Comparison of ENCODE assay signal across 10 cellular contexts in genomic region chr20:46349742-46350056, GRCh38. TPM values are rescaled to one million over a fixed set of nuclear protein-coding genes. Genes with fewer than 3 reads are reported as not detected.
DNase-seq lines count a peak whose midpoint lies in the region; ATAC-seq, FAIRE-seq and TF ChIP-seq lines count a peak whose summit lies in the region.
"Had no signal": no experiment of that assay in that cellular context is flagged by ENCODE, and none has a peak within 500 bp of the region (broad histone marks: within the 10 kb centered on the region; RNA-seq: fewer than 3 reads in every experiment).

No MANE protein-coding gene starts in this region.

- H2AFZ ChIP-seq in Loucy (ENCODE audit: low read length), result no peak overlapping the region
- H2AFZ ChIP-seq in K562 (ENCODE audit: low read depth, low read length), result no peak overlapping the region
- H2AFZ ChIP-seq in neuronal stem cell (ENCODE audit: low read length), result peak overlapping the region; percentile 69

- H3K23ac ChIP-seq in neuronal stem cell (ENCODE audit: low read depth, low read length, poor library complexity), result no peak overlapping the region

- peak; percentile 88 for DNase-seq in DMS53 treated with DMSO at 0.1 percent for 48 hours (lab: John Stamatoyannopoulos, UW; ENCODE audit: unreplicated experiment)
- no peak for DNase-seq in K562 (ENCODE audit: extremely low read depth in 1 of 4, low spot score in 3 of 4)
- no peak for DNase-seq in neuronal stem cell (ENCODE audit: low spot score)
- DNase-seq in CD1c-positive myeloid dendritic cell (ENCODE audit: extremely low spot score), result no peak
- DNase-seq in head of caudate nucleus, result no peak
- no peak for DNase-seq in spleen
- DNase-seq: gastrocnemius medialis had no signal

- no peak overlapping the region for H4K91ac ChIP-seq in neuronal stem cell (ENCODE audit: low read depth, low read length, poor library complexity)

- WGBS in K562 (ENCODE audit: insufficient coverage, low coverage, missing lambda C conversion rate), result 72% methylated on average over 4 of the region's 4 CpGs
- WGBS in neuronal stem cell (ENCODE audit: extremely low coverage in 2 of 2, insufficient read length in 2 of 2, insufficient replicate concordance in 1 of 2), 2 donors, result no CpG with 5 or more reads among the region's 4 CpGs
- WGBS in spleen, 5 donors, result 72 to 82% (median 79%) methylated on average over 4 of the region's 4 CpGs

- H3F3A ChIP-seq in Loucy (ENCODE audit: low read depth), result no peaks in the 10 kb centered on the region

- H2BK120ac ChIP-seq in neuronal stem cell (ENCODE audit: low read depth, low read length), result peak overlapping the region; percentile 68

- H3K4me1 ChIP-seq in Loucy (ENCODE audit: insufficient read depth, low read length, poor library complexity, severe bottlenecking) (peaks cover 19% of the 10 kb centered on the region), K562 (replicated peaks in 1 of 2; ENCODE audit: control insufficient read depth in 2 of 2, insufficient read depth in 2 of 2, low read length in 2 of 2) (peaks cover 24 to 35% of the 10 kb centered on the region in 2 experiments), neuronal stem cell (ENCODE audit: control insufficient read depth in 2 of 2, insufficient read depth in 1 of 2, low read depth in 1 of 2, low read length in 2 of 2) (peaks cover 33 to 41% of the 10 kb centered on the region in 2 donors), spleen (peaks cover 0 to 30% (median 16%) of the 10 kb centered on the region in 6 donors)
- H3K4me1 ChIP-seq: gastrocnemius medialis had no signal

- no peaks in the 10 kb centered on the region for H3K27me3 ChIP-seq in Loucy (ENCODE audit: insufficient read depth, low read length, poor library complexity, severe bottlenecking)
- H3K27me3 ChIP-seq in K562 (ENCODE audit: control insufficient read depth in 2 of 2, insufficient read depth in 2 of 2, low read length in 2 of 2), result no peaks in the 10 kb centered on the region
- H3K27me3 ChIP-seq in neuronal stem cell (ENCODE audit: control insufficient read depth in 3 of 3, insufficient read depth in 3 of 3, low read depth in 1 of 3, low read length in 3 of 3), result no peaks in the 10 kb centered on the region
- H3K27me3 ChIP-seq in spleen (replicated peaks in 1 of 7), result no peaks in the 10 kb centered on the region
- H3K27me3 ChIP-seq: gastrocnemius medialis had no signal

- H2BK15ac ChIP-seq in neuronal stem cell (ENCODE audit: low read length), result no peak overlapping the region

- H2BK5ac ChIP-seq in neuronal stem cell (ENCODE audit: low read length), result no peak overlapping the region

- H3K18ac ChIP-seq in neuronal stem cell (ENCODE audit: low read length), result peak overlapping the region; percentile 95

- H3K27ac ChIP-seq in K562 (ENCODE audit: extremely low read depth, low read depth, low read length), result peak overlapping the region; percentile 84
- H3K27ac ChIP-seq in neuronal stem cell (replicated peaks; ENCODE audit: low read length), result peak overlapping the region; percentile 90
- H3K27ac ChIP-seq in spleen, result peak overlapping the region in 1 of 8 donors; percentile 40

- peaks cover 2% of the 10 kb centered on the region for H3K9me1 ChIP-seq in K562 (ENCODE audit: control insufficient read depth, insufficient read depth, low read length)

- peak overlapping the region; percentile 77 for H2BK12ac ChIP-seq in neuronal stem cell (ENCODE audit: low read length)

- ATAC-seq in K562 (no peak), GM18498 (IDR thresholded peaks at IDR 0.05; ENCODE audit: unreplicated experiment) (no peak)

- H3K9me2 ChIP-seq in Loucy (replicated peaks; ENCODE audit: low read depth, low read length), result no peaks in the 10 kb centered on the region

- TF ChIP-seq RAD21 in K562 (CRISPR knock-in tag; conservative IDR thresholded peaks at IDR 0.05 in 1 of 2, IDR thresholded peaks at IDR 0.05 in 1 of 2), result no peak

- TF ChIP-seq EP300 in K562 (IDR thresholded peaks at IDR 0.05; ENCODE audit: low read length), result no peak

- no peak for FAIRE-seq in K562 (lab: Jason Lieb, UNC)

- POLR2A ChIA-PET in K562 (lab: Yijun Ruan, JAX), result interaction anchor here (1.3 kb wide), 1 partner anchor 19 kb away, joined by 3 read pairs; no protein-coding TSS in a partner anchor

- H3K9ac ChIP-seq in Loucy (ENCODE audit: low read depth, low read length, poor library complexity, severe bottlenecking), result no peak overlapping the region
- peak overlapping the region in 1 of 2 experiments; percentile 90; a peak in 2 of 4 replicates for H3K9ac ChIP-seq in K562 (ENCODE audit: insufficient read depth in 1 of 2, low read depth in 2 of 2, low read length in 2 of 2)
- H3K9ac ChIP-seq in neuronal stem cell (ENCODE audit: low read depth, low read length, poor library complexity), result no peak overlapping the region

- H4K20me1 ChIP-seq in Loucy (ENCODE audit: insufficient read depth, low read length, poor library complexity, severe bottlenecking) (no peaks in the 10 kb centered on the region), K562 (replicated peaks; ENCODE audit: control insufficient read depth, insufficient read depth, low read length) (peaks cover 10% of the 10 kb centered on the region)

- CTCF ChIA-PET in K562 (lab: Yijun Ruan, JAX; ENCODE audit: low intra/inter-chr PET ratio), result interaction anchor here (0.6 to 1.5 kb wide), 4 partner anchors 11 to 380 kb away, joined by 3 to 7 read pairs (median 4); no protein-coding TSS in a partner anchor

- no TSS peak for BruUV-seq in K562 (replicated peaks; lab: Mats Ljungman, UMichigan)

- no peak overlapping the region for H3K4me3 ChIP-seq in Loucy (ENCODE audit: low read length, poor library complexity, severe bottlenecking)
- H3K4me3 ChIP-seq in K562, result no peak overlapping the region
- H3K4me3 ChIP-seq in neuronal stem cell (ENCODE audit: low read length in 2 of 2), result no peak overlapping the region
- no peak overlapping the region for H3K4me3 ChIP-seq in spleen
- H3K4me3 ChIP-seq: gastrocnemius medialis had no signal

- H2AK5ac ChIP-seq in neuronal stem cell (ENCODE audit: low read depth, low read length), result no peak overlapping the region

- intact Hi-C loops in K562 (cut with micrococcal nuclease) (loop anchor here (1.0 kb wide), 1 partner anchor 42 kb away; no protein-coding TSS in a partner anchor), head of caudate nucleus (cut with DNase I) (loop anchor here (2.0 kb wide), 2 partner anchors 43 to 221 kb away; no protein-coding TSS in a partner anchor), spleen (cut with DNase I; ENCODE audit: low total_unique reads) (no loop called here)

- TF ChIP-seq CTCF in Loucy (conservative IDR thresholded peaks at IDR 0.05; ENCODE audit: low read length) (no peak), K562 (IDR thresholded peaks at IDR 0.05 in 2 of 3, conservative IDR thresholded peaks at IDR 0.05 in 1 of 3; ENCODE audit: insufficient read depth in 2 of 3, low read depth in 1 of 3, low read length in 3 of 3) (no peak), spleen (IDR thresholded peaks at IDR 0.05 in 8 of 11, conservative IDR thresholded peaks at IDR 0.05 in 3 of 11) (no peak)

- H3K79me1 ChIP-seq in neuronal stem cell (ENCODE audit: low read depth, low read length), result no peaks in the 10 kb centered on the region

- no peak overlapping the region for H4K8ac ChIP-seq in neuronal stem cell (ENCODE audit: low read depth, low read length)

- TF ChIP-seq POLR2A in K562 (conservative IDR thresholded peaks at IDR 0.05) (no peak), spleen (IDR thresholded peaks at IDR 0.05) (no peak)

- no peak overlapping the region for H3K4ac ChIP-seq in neuronal stem cell (ENCODE audit: low read length)

- H3K9me3 ChIP-seq in Loucy (ENCODE audit: insufficient read depth, low read depth, low read length) (no peaks in the 10 kb centered on the region), K562 (replicated peaks; ENCODE audit: control insufficient read depth, insufficient read depth, low read depth, low read length) (no peaks in the 10 kb centered on the region), neuronal stem cell (replicated peaks in 1 of 2; ENCODE audit: control insufficient read depth in 2 of 2, insufficient read depth in 1 of 2, low read depth in 1 of 2, low read length in 2 of 2) (no peaks in the 10 kb centered on the region), spleen (no peaks in the 10 kb centered on the region)
- H3K9me3 ChIP-seq: gastrocnemius medialis had no signal

- H3K36me3 ChIP-seq in Loucy (ENCODE audit: insufficient read depth, low read length), result no peaks in the 10 kb centered on the region
- H3K36me3 ChIP-seq in K562 (ENCODE audit: control insufficient read depth, insufficient read depth, low read length), result peaks cover 41% of the 10 kb centered on the region; the same call in 2 of the 3 replicates
- H3K36me3 ChIP-seq in neuronal stem cell (replicated peaks in 1 of 2; ENCODE audit: control insufficient read depth in 2 of 2, insufficient read depth in 2 of 2, low read length in 2 of 2), result peaks cover 1 to 17% of the 10 kb centered on the region in 2 donors
- peaks cover 0 to 89% (median 32%) of the 10 kb centered on the region in 6 donors for H3K36me3 ChIP-seq in spleen

- peak overlapping the region; percentile 39 for H3K14ac ChIP-seq in neuronal stem cell (ENCODE audit: low read length)

- in situ Hi-C loops in K562 (cut with MboI), result loop anchor here (10.0 kb wide), 1 partner anchor 325 kb away; no protein-coding TSS in a partner anchor

- no peaks in the 10 kb centered on the region for H3K79me2 ChIP-seq in Loucy (ENCODE audit: insufficient read depth, low read length)
- no peaks in the 10 kb centered on the region for H3K79me2 ChIP-seq in K562 (ENCODE audit: control insufficient read depth, insufficient read depth, low read length)

- H3K4me2 ChIP-seq in Loucy (ENCODE audit: low read depth, low read length, poor library complexity, severe bottlenecking) (peak overlapping the region; percentile 52), K562 (ENCODE audit: insufficient read depth, low read length) (no peak overlapping the region), neuronal stem cell (ENCODE audit: insufficient read depth, low read length, poor library complexity, severe bottlenecking) (no peak overlapping the region)

RNA-seq across cellular contexts. Expression of gene CDH22, which starts 41.4 kb away (rescaled TPM):
- not detected in 2 replicates for total RNA-seq in K562 (2011; cell fraction: chromatin; rRNA removed; ENCODE audit: low replicate concordance)
- not detected in 2 replicates for total RNA-seq in K562 (2011; cell fraction: nucleolus; rRNA removed)
- 0.07 TPM in 1 of 2 replicates, not detected in the other for total RNA-seq in K562 (2011; cell fraction: nucleoplasm; rRNA removed)
- total RNA-seq in K562 (2014; rRNA removed) (not detected in 2 replicates), K562 (2014; rRNA removed; fragmentation: Illumina TruSeq; extraction: Trizol) (not detected in 2 replicates), K562 (2015; rRNA removed; fragmentation: Illumina TruSeq; extraction: Trizol) (not detected in 2 replicates), K562 (2021) (0.07 TPM in 1 of 2 replicates, not detected in the other), spleen (not detected)
- polyA plus RNA-seq in K562 (2011; rRNA removed) (not detected in 2 replicates), K562 (2014; fragmentation: Illumina TruSeq; extraction: Trizol) (not detected in 2 replicates), K562 (2014; fragmentation: Nextera tagmentation; extraction: Ambion mirVana) (not detected), K562 (2014; rRNA removed) (0.08 TPM in 1 of 2 replicates, not detected in the other), spleen (not detected)
- 0.03 TPM in 1 of 2 replicates, not detected in the other for polyA plus RNA-seq in K562 (2011; cell fraction: cytosol; rRNA removed)
- polyA plus RNA-seq in K562 (2011; cell fraction: nucleus; rRNA removed), result 0.04 and 0.11 TPM in 2 replicates
- 0.03 and 0.06 TPM in 2 replicates for polyA plus RNA-seq in K562 (2012)
- not detected in 2 replicates for polyA minus RNA-seq in K562 (2011; rRNA and poly(A)+ RNA removed)
- not detected in 2 replicates for polyA minus RNA-seq in K562 (2011; cell fraction: cytosol; rRNA and poly(A)+ RNA removed)
- polyA minus RNA-seq in K562 (2011; cell fraction: nucleus; rRNA and poly(A)+ RNA removed), result 0.13 TPM in 1 of 2 replicates, not detected in the other
- 0.20 TPM for polyA plus RNA-seq in neuronal stem cell (2013, experiment 1 of 2)
- polyA plus RNA-seq in neuronal stem cell (2013, experiment 2 of 2), result 0.19 TPM
- total RNA-seq: mammary epithelial cell had no signal
- polyA plus RNA-seq: mammary epithelial cell had no signal

RNA-seq across cellular contexts. Expression of gene ELMO2, which starts 56.7 kb away (rescaled TPM):
- 25.8 and 29.0 TPM in 2 replicates for total RNA-seq in K562 (2011; cell fraction: chromatin; rRNA removed; ENCODE audit: low replicate concordance)
- 10.8 and 12.8 TPM in 2 replicates for total RNA-seq in K562 (2011; cell fraction: nucleolus; rRNA removed)
- 19.3 and 27.9 TPM in 2 replicates for total RNA-seq in K562 (2011; cell fraction: nucleoplasm; rRNA removed)
- 7.5 and 10.5 TPM in 2 replicates for total RNA-seq in K562 (2014; rRNA removed)
- total RNA-seq in K562 (2014; rRNA removed; fragmentation: Illumina TruSeq; extraction: Trizol), result 10.2 and 10.6 TPM in 2 replicates
- 14.3 and 16.8 TPM in 2 replicates for total RNA-seq in K562 (2015; rRNA removed; fragmentation: Illumina TruSeq; extraction: Trizol)
- total RNA-seq in K562 (2021), result 16.5 and 19.6 TPM in 2 replicates
- polyA plus RNA-seq in K562 (2011; rRNA removed), result 16.4 and 17.6 TPM in 2 replicates
- 22.4 and 24.3 TPM in 2 replicates for polyA plus RNA-seq in K562 (2011; cell fraction: cytosol; rRNA removed)
- polyA plus RNA-seq in K562 (2011; cell fraction: nucleus; rRNA removed), result 32.1 and 38.6 TPM in 2 replicates
- 13.4 and 16.5 TPM in 2 replicates for polyA plus RNA-seq in K562 (2012)
- polyA plus RNA-seq in K562 (2014; fragmentation: Illumina TruSeq; extraction: Trizol), result 16.4 and 21.5 TPM in 2 replicates
- 10 to 100 TPM in 1 of 2 experiments, 1 to 10 TPM in 1; 8.8 to 15.9 TPM for polyA plus RNA-seq in K562 (2014; fragmentation: Nextera tagmentation; extraction: Ambion mirVana)
- polyA plus RNA-seq in K562 (2014; rRNA removed), result 12.2 and 14.8 TPM in 2 replicates
- polyA minus RNA-seq in K562 (2011; rRNA and poly(A)+ RNA removed), result 20.3 and 24.0 TPM in 2 replicates
- polyA minus RNA-seq in K562 (2011; cell fraction: cytosol; rRNA and poly(A)+ RNA removed), result 12.3 and 15.4 TPM in 2 replicates
- 9.2 and 15.8 TPM in 2 replicates for polyA minus RNA-seq in K562 (2011; cell fraction: nucleus; rRNA and poly(A)+ RNA removed)
- polyA plus RNA-seq in neuronal stem cell (2013, experiment 1 of 2), result 34.2 TPM
- 32.1 TPM for polyA plus RNA-seq in neuronal stem cell (2013, experiment 2 of 2)
- total RNA-seq in spleen, result 10 to 100 TPM; 52.3 to 80.2 (median 70.0) TPM
- polyA plus RNA-seq in spleen, result 10 to 100 TPM; 17.2 to 27.3 (median 18.4) TPM
